ENCODE assay signal across 18 cellular contexts in genomic region chr7:158631574-158632195, GRCh38. TPM values are rescaled to one million over a fixed set of nuclear protein-coding genes. Genes with fewer than 3 reads are reported as not detected.
A peak's percentile ranks its signal among the peaks of the same experiment; 100 is the strongest.
DNase-seq lines count a peak whose midpoint lies in the region; ATAC-seq and TF ChIP-seq lines count a peak whose summit lies in the region.
"Had no signal": no experiment of that assay in that cellular context is flagged by ENCODE, and none has a peak within 500 bp of the region (broad histone marks: within the 10 kb centered on the region; RNA-seq: fewer than 3 reads in every experiment).

No MANE protein-coding gene starts in this region.

- H3K79me2 ChIP-seq in H9 (ENCODE audit: insufficient read depth, low read length), result no peaks in the 10 kb centered on the region

- no peak overlapping the region for H2BK15ac ChIP-seq in H9 (ENCODE audit: low read depth, low read length)
- H2BK15ac ChIP-seq in mesenchymal stem cell (ENCODE audit: low read depth, poor library complexity, severe bottlenecking), result no peak overlapping the region

- CTCF ChIA-PET in WTC11 (lab: Charles Lee), result no interaction called here

- H3K4ac ChIP-seq in H9 (ENCODE audit: low read depth, low read length), result no peak overlapping the region
- H3K4ac ChIP-seq in mesenchymal stem cell (ENCODE audit: low read depth in 1 of 2, low read length in 2 of 2), result no peak overlapping the region

- no peak overlapping the region for H4K5ac ChIP-seq in H9 (ENCODE audit: insufficient read length, low read depth, low read length)

- H3K27me3 Mint-ChIP-seq in H9 (ENCODE audit: low read depth) (no peaks in the 10 kb centered on the region), WTC11 (ENCODE audit: low read depth) (no peaks in the 10 kb centered on the region)
- H3K27me3 Mint-ChIP-seq: CD4-positive, alpha-beta memory T cell; IgD-negative memory B cell had no signal

- no peak overlapping the region for H2BK20ac ChIP-seq in H9 (ENCODE audit: low read depth, low read length, poor library complexity, severe bottlenecking)

- no peak overlapping the region for H2AFZ ChIP-seq in H9 (ENCODE audit: low read length)
- no peak overlapping the region for H2AFZ ChIP-seq in mesenchymal stem cell (ENCODE audit: low read depth, low read length)
- H2AFZ ChIP-seq: GM23248 had no signal

- WGBS in H9 (ENCODE audit: extremely low coverage, insufficient read length, low lambda C conversion rate), result no CpG with 5 or more reads among the region's 3 CpGs
- 100% methylated on average over 3 of the region's 3 CpGs for WGBS in mesenchymal stem cell

- no peak overlapping the region for H3K27ac ChIP-seq in H9 (ENCODE audit: insufficient read length, low read depth, low read length)
- no peak overlapping the region for H3K27ac ChIP-seq in mesenchymal stem cell (ENCODE audit: low read length, poor library complexity, severe bottlenecking)
- H3K27ac ChIP-seq: GM23248, RWPE1 had no signal

- H3K4me3 ChIP-seq in mesenchymal stem cell (ENCODE audit: insufficient read depth in 1 of 2, low read depth in 1 of 2, low read length in 2 of 2), result no peak overlapping the region
- H3K4me3 ChIP-seq: GM23248 had no signal

- no peak overlapping the region for H3K14ac ChIP-seq in H9 (ENCODE audit: insufficient read depth, low read length)
- H3K14ac ChIP-seq in mesenchymal stem cell (ENCODE audit: low read length in 2 of 2), result no peak overlapping the region

- H3K18ac ChIP-seq in H9 (ENCODE audit: insufficient read length, low read depth, low read length) (no peak overlapping the region), mesenchymal stem cell (ENCODE audit: low read depth in 1 of 2, low read length in 2 of 2) (no peak overlapping the region)

- no peaks in the 10 kb centered on the region for H3K4me1 ChIP-seq in H9 (ENCODE audit: insufficient read depth, low read length)
- H3K4me1 ChIP-seq in mesenchymal stem cell (ENCODE audit: control insufficient read depth, insufficient read depth, low read depth, low read length), result peaks cover 2% of the 10 kb centered on the region

- H3K9me3 ChIP-seq in H9 (ENCODE audit: control insufficient read depth, low read depth, low read length) (no peaks in the 10 kb centered on the region), mesenchymal stem cell (ENCODE audit: control insufficient read depth, low read length) (no peaks in the 10 kb centered on the region)

- H3K36me3 ChIP-seq in mesenchymal stem cell (ENCODE audit: control insufficient read depth in 1 of 2, insufficient read depth in 2 of 2, low read depth in 1 of 2, low read length in 2 of 2), result peaks cover 12 to 18% of the 10 kb centered on the region in 2 experiments

- no peak overlapping the region for H3T11ph ChIP-seq in H9 (ENCODE audit: low read length)

- H3K4me1 Mint-ChIP-seq in H9, result no peaks in the 10 kb centered on the region
- H3K4me1 Mint-ChIP-seq in WTC11, result no peaks in the 10 kb centered on the region
- peaks cover 7% of the 10 kb centered on the region for H3K4me1 Mint-ChIP-seq in stimulated activated effector memory CD8-positive, alpha-beta T cell treated with anti-CD3 and anti-CD28 coated beads, Interleukin-12 subunit alpha, Interleukin-12 subunit beta, amount 100 ng/mL, for 72 hours
- H3K4me1 Mint-ChIP-seq: CD4-positive, alpha-beta memory T cell had no signal

- H3K27ac Mint-ChIP-seq in H9 (peak overlapping the region; percentile 9 to 46 (median 27); a peak in 4 of 7 replicates), WTC11 (peak overlapping the region; percentile 1; the same call in 1 of the 2 replicates)
- H3K27ac Mint-ChIP-seq in stimulated activated effector memory CD8-positive, alpha-beta T cell treated with anti-CD3 and anti-CD28 coated beads, Interleukin-12 subunit alpha, Interleukin-12 subunit beta, amount 100 ng/mL, for 72 hours, result peak overlapping the region; percentile 8

- H2AK5ac ChIP-seq in H9 (ENCODE audit: insufficient read length, low read length), result no peak overlapping the region
- no peak overlapping the region for H2AK5ac ChIP-seq in mesenchymal stem cell (ENCODE audit: low read length, severe bottlenecking)

- ATAC-seq in WTC11, result no peak
- ATAC-seq in stimulated activated effector memory CD8-positive, alpha-beta T cell treated with anti-CD3 and anti-CD28 coated beads, Interleukin-12 subunit alpha, Interleukin-12 subunit beta, amount 100 ng/mL, for 72 hours, result no peak
- no peak for ATAC-seq in GM18873 (IDR thresholded peaks at IDR 0.05; ENCODE audit: low FRiP score, unreplicated experiment)
- ATAC-seq in HG02571 (IDR thresholded peaks at IDR 0.05; ENCODE audit: unreplicated experiment), result no peak

- H3K36me3 Mint-ChIP-seq in H9 (ENCODE audit: insufficient read depth in 1 of 3, low read depth in 3 of 3) (peaks cover 27 to 51% (median 47%) of the 10 kb centered on the region in 3 experiments), WTC11 (peaks cover 43% of the 10 kb centered on the region)
- peaks cover 54% of the 10 kb centered on the region for H3K36me3 Mint-ChIP-seq in stimulated activated effector memory CD8-positive, alpha-beta T cell treated with anti-CD3 and anti-CD28 coated beads, Interleukin-12 subunit alpha, Interleukin-12 subunit beta, amount 100 ng/mL, for 72 hours

- no peaks in the 10 kb centered on the region for H3K23me2 ChIP-seq in H9 (ENCODE audit: insufficient read length, low read depth, low read length, poor library complexity, severe bottlenecking)

- H4K20me1 ChIP-seq in H9 (ENCODE audit: control insufficient read depth, insufficient read depth, insufficient read length), result no peaks in the 10 kb centered on the region

- H2BK12ac ChIP-seq in H9 (ENCODE audit: insufficient read length, low read depth, low read length), result no peak overlapping the region
- no peak overlapping the region for H2BK12ac ChIP-seq in mesenchymal stem cell (ENCODE audit: low read length in 2 of 2)

- DNase-seq in H9 (no peak), WTC11 (ENCODE audit: low spot score) (no peak), fibroblast of peridontal ligament (ENCODE audit: extremely low read depth) (peak; percentile 18), mesenchymal stem cell (no peak)
- DNase-seq in stimulated activated effector memory CD8-positive, alpha-beta T cell treated with anti-CD3 and anti-CD28 coated beads, Interleukin-12 subunit alpha, Interleukin-12 subunit beta, amount 100 ng/mL, for 72 hours (ENCODE audit: low spot score in 2 of 2), result no peak
- DNase-seq: CD4-positive, alpha-beta memory T cell; GM23248; MV-4-11; NCI-H1417 treated with DMSO at 0.1 percent for 48 hours; NCI-H1930; NCI-H2171 treated with DMSO at 0.1 percent for 48 hours; NCI-H748 treated with DMSO at 0.1 percent for 48 hours; OCI-M1 had no signal

- no peak overlapping the region for H4K91ac ChIP-seq in H9 (ENCODE audit: insufficient read length, low read depth, low read length)
- H4K91ac ChIP-seq in mesenchymal stem cell (ENCODE audit: low read length), result no peak overlapping the region

- H3K9me3 Mint-ChIP-seq in H9 (no peaks in the 10 kb centered on the region), WTC11 (no peaks in the 10 kb centered on the region)
- H3K9me3 Mint-ChIP-seq in stimulated activated effector memory CD8-positive, alpha-beta T cell treated with anti-CD3 and anti-CD28 coated beads, Interleukin-12 subunit alpha, Interleukin-12 subunit beta, amount 100 ng/mL, for 72 hours, result no peaks in the 10 kb centered on the region
- H3K9me3 Mint-ChIP-seq: CD4-positive, alpha-beta memory T cell had no signal

- H3K4me2 ChIP-seq in H9 (ENCODE audit: insufficient read depth, insufficient read length, low read length), result no peak overlapping the region
- no peak overlapping the region for H3K4me2 ChIP-seq in mesenchymal stem cell (ENCODE audit: low read length, poor library complexity, severe bottlenecking)

- POLR2A ChIA-PET in WTC11 (lab: Charles Lee), result no interaction called here

- H3K9ac ChIP-seq in H9 (ENCODE audit: extremely low read depth, insufficient read length, low read length) (no peak overlapping the region), mesenchymal stem cell (ENCODE audit: low read length) (no peak overlapping the region)
- H3K9ac ChIP-seq: GM23248 had no signal

- H3K23ac ChIP-seq in H9 (ENCODE audit: insufficient read length, low read depth, low read length) (no peak overlapping the region), mesenchymal stem cell (ENCODE audit: low read length in 2 of 2) (no peak overlapping the region)

- H4K8ac ChIP-seq in H9 (replicated peaks; ENCODE audit: insufficient read length, low read depth, low read length), result peak overlapping the region; percentile 80
- H4K8ac ChIP-seq in mesenchymal stem cell (ENCODE audit: low read length), result no peak overlapping the region

- H2BK120ac ChIP-seq in H9 (ENCODE audit: low read depth, low read length, poor library complexity, severe bottlenecking), result no peak overlapping the region
- no peak overlapping the region for H2BK120ac ChIP-seq in mesenchymal stem cell (ENCODE audit: low read depth, low read length)

- H3K4me3 Mint-ChIP-seq in H9 (no peak overlapping the region), WTC11 (no peak overlapping the region)
- H3K4me3 Mint-ChIP-seq in stimulated activated effector memory CD8-positive, alpha-beta T cell treated with anti-CD3 and anti-CD28 coated beads, Interleukin-12 subunit alpha, Interleukin-12 subunit beta, amount 100 ng/mL, for 72 hours, result no peak overlapping the region
- H3K4me3 Mint-ChIP-seq: CD4-positive, alpha-beta memory T cell had no signal

- TF ChIP-seq CTCF in H9 (conservative IDR thresholded peaks at IDR 0.05) (no peak), WTC11 (IDR thresholded peaks at IDR 0.05) (no peak)

- no peak overlapping the region for H3K56ac ChIP-seq in H9 (ENCODE audit: insufficient read length, low read depth, low read length)

- H2BK5ac ChIP-seq in H9 (ENCODE audit: insufficient read length, low read length) (no peak overlapping the region), mesenchymal stem cell (ENCODE audit: low read depth, low read length, poor library complexity, severe bottlenecking) (no peak overlapping the region)

- H3K27me3 ChIP-seq in H9 (ENCODE audit: insufficient read depth, low read length), result no peaks in the 10 kb centered on the region
- H3K27me3 ChIP-seq in mesenchymal stem cell (ENCODE audit: control insufficient read depth in 1 of 2, insufficient read depth in 1 of 2, low read length in 2 of 2), result no peaks in the 10 kb centered on the region

- H3K79me1 ChIP-seq in H9 (ENCODE audit: insufficient read depth, low read depth, low read length, poor library complexity, severe bottlenecking) (no peaks in the 10 kb centered on the region), mesenchymal stem cell (replicated peaks; ENCODE audit: low read length, poor library complexity, severe bottlenecking) (peaks cover 6% of the 10 kb centered on the region)

TF ChIP-seq in WTC11, 78 proteins besides CTCF, POLR2A, EP300 and RAD21:
- TF ChIP-seq FOXJ3 (CRISPR knock-in tag; IDR thresholded peaks at IDR 0.05; ENCODE audit: borderline replicate concordance), result no peak

RNA-seq across cellular contexts. Expression of gene PTPRN2, which starts 44.1 kb away (rescaled TPM):
- total RNA-seq in H9 (2021) (5.2 and 5.7 TPM in 2 replicates), WTC11 (2021) (2.6 to 4.7 TPM (median 3.9 TPM) in 3 replicates)
- 0.51 TPM for polyA plus RNA-seq in mesenchymal stem cell (2013, experiment 1 of 2)
- polyA plus RNA-seq in mesenchymal stem cell (2013, experiment 2 of 2), result 0.55 TPM
- total RNA-seq: G401, GM23248 had no signal
